In the genomic region with DNA sequence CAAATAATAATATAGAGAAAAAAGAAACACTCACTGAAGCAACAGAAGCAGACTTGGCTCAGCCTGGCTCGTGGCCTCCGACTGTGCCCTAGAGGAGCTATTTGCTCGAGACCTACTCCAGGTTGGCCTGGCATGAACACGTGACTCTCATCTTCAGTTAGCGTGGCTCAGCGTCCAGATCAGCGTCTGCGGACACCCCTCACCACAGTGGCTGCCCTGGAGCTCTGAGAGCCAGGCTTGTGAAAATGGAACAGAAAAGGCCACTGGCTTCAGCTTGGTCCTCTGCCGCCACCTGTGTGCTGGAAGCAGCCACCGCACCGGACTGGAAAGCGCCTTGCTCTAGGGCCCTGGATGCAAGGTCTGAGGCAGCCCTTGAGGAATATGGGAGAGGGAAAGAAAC, we compare ENCODE assay signal across 9 cellular contexts.
A peak's percentile ranks its signal among the peaks of the same experiment; 100 is the strongest.
DNase-seq lines count a peak whose midpoint lies in the region; ATAC-seq and TF ChIP-seq lines count a peak whose summit lies in the region.
"Had no signal": no experiment of that assay in that cellular context is flagged by ENCODE, and none has a peak within 500 bp of the region (broad histone marks: within the 10 kb centered on the region; RNA-seq: fewer than 3 reads in every experiment).

No MANE protein-coding gene starts in this region.

- H3K4me3 ChIP-seq in Caco-2 (ENCODE audit: low read depth, low read length) = no peak overlapping the region
- H3K4me3 ChIP-seq in coronary artery = no peak overlapping the region

- no peaks in the 10 kb centered on the region for H3K4me1 ChIP-seq in Caco-2

- no TSS peak for BruUV-seq in Caco-2 (replicated peaks; lab: Mats Ljungman, UMichigan)

- H3K9me3 ChIP-seq in Caco-2 = peaks cover 3% of the 10 kb centered on the region; the same call in 1 of the 2 replicates

- H3K27me3 ChIP-seq in Caco-2 (replicated peaks; ENCODE audit: control insufficient read depth, insufficient read depth, low read length) = no peaks in the 10 kb centered on the region

- TF ChIP-seq CTCF in Caco-2 (IDR thresholded peaks at IDR 0.05; ENCODE audit: insufficient read depth in 1 of 2, low read depth in 1 of 2, low read length in 1 of 2, severe bottlenecking in 1 of 2, unreplicated experiment in 1 of 2) = peak; percentile 43 to 49
- TF ChIP-seq CTCF in coronary artery (IDR thresholded peaks at IDR 0.05) = no peak

- no peaks in the 10 kb centered on the region for H3K36me3 ChIP-seq in Caco-2 (ENCODE audit: control insufficient read depth, insufficient read depth, low read length)

- H3K27me3 Mint-ChIP-seq in Caco-2 (ENCODE audit: insufficient read depth, unreplicated experiment) = peaks cover 6% of the 10 kb centered on the region
- H3K27me3 Mint-ChIP-seq: activated naive CD4-positive, alpha-beta T cell treated with anti-CD3 and anti-CD28 coated beads, Interleukin-2, amount 50 U/mL, for 24 hours had no signal

- H3K27ac Mint-ChIP-seq in Caco-2 (ENCODE audit: unreplicated experiment) = no peak overlapping the region
- H3K27ac Mint-ChIP-seq: activated naive CD4-positive, alpha-beta T cell treated with anti-CD3 and anti-CD28 coated beads, Interleukin-2, amount 50 U/mL, for 24 hours had no signal

- no peak overlapping the region for H3K4me3 Mint-ChIP-seq in Caco-2 (ENCODE audit: unreplicated experiment)
- H3K4me3 Mint-ChIP-seq: activated naive CD4-positive, alpha-beta T cell treated with anti-CD3 and anti-CD28 coated beads, Interleukin-2, amount 50 U/mL, for 24 hours had no signal

- CTCF ChIA-PET in Caco-2 (lab: Charles Lee) = interaction anchor here (1.7 kb wide), 1 partner anchor 557 kb away, joined by 6 read pairs; no protein-coding TSS in a partner anchor

- POLR2A ChIA-PET in Caco-2 (lab: Charles Lee) = no interaction called here

- DNase-seq in Caco-2 (peak; percentile 34 to 54), NCI-H524 treated with DMSO at 0.1 percent for 48 hours (lab: John Stamatoyannopoulos, UW) (peak; percentile 13), iPS-NIHi11 (ENCODE audit: low spot score) (peak; percentile 69), NOMO-1 treated with DMSO at 0.1 percent for 48 hours (lab: John Stamatoyannopoulos, UW; ENCODE audit: unreplicated experiment) (no peak), NCI-H446 treated with DMSO at 0.1 percent for 48 hours (lab: John Stamatoyannopoulos, UW) (no peak), coronary artery (ENCODE audit: low spot score) (no peak), NOMO-1 (lab: John Stamatoyannopoulos, UW; ENCODE audit: unreplicated experiment in 2 of 2) (no peak)

- intact Hi-C loops in Caco-2 (cut with micrococcal nuclease; ENCODE audit: unreplicated experiment) = loop anchor here (2.0 kb wide), 1 partner anchor 555 kb away; no protein-coding TSS in a partner anchor

- ATAC-seq in GM21390 (IDR thresholded peaks at IDR 0.05; ENCODE audit: unreplicated experiment) = peak; percentile 69

- H3K9me3 Mint-ChIP-seq in Caco-2 (ENCODE audit: unreplicated experiment) = peaks cover 10% of the 10 kb centered on the region

- H3K4me1 Mint-ChIP-seq in Caco-2 (ENCODE audit: low read depth, unreplicated experiment) = no peaks in the 10 kb centered on the region
- H3K4me1 Mint-ChIP-seq: activated naive CD4-positive, alpha-beta T cell treated with anti-CD3 and anti-CD28 coated beads, Interleukin-2, amount 50 U/mL, for 24 hours had no signal

- H3K36me3 Mint-ChIP-seq in Caco-2 (ENCODE audit: insufficient read depth, unreplicated experiment) = no peaks in the 10 kb centered on the region
- H3K36me3 Mint-ChIP-seq: activated naive CD4-positive, alpha-beta T cell treated with anti-CD3 and anti-CD28 coated beads, Interleukin-2, amount 50 U/mL, for 24 hours had no signal

- no peak overlapping the region for H3K27ac ChIP-seq in coronary artery

Comparison
In these comparisons a context has a peak if more than half of its experiments do, and no peak if none do; other contexts are left out.
1. DNase-seq: peak in Caco-2 (2 of 2), NCI-H524 treated with DMSO at 0.1 percent for 48 hours (single experiment) and iPS-NIHi11 (single experiment); none in NOMO-1 treated with DMSO at 0.1 percent for 48 hours (single experiment), NCI-H446 treated with DMSO at 0.1 percent for 48 hours (single experiment), coronary artery (single experiment) and NOMO-1 (0 of 2).